In genomic region chr1:205626216-205626615, GRCh38 we compare ENCODE assay signal across 1 cellular context.
TF ChIP-seq lines count a peak whose summit lies in the region.

No MANE protein-coding gene starts in this region.

TF ChIP-seq in SK-N-SH, 30 proteins besides CTCF, POLR2A, EP300 and RAD21:
- TF ChIP-seq NRF1 (IDR thresholded peaks at IDR 0.05; ENCODE audit: low read depth, low read length) (no peak), GATA2 (CRISPR knock-in tag; IDR thresholded peaks at IDR 0.05) (no peak)
